9 cellular contexts compared by ENCODE assay signal in genomic region chr9:96137666-96138429, GRCh38.
DNase-seq lines count a peak whose midpoint lies in the region; ATAC-seq and TF ChIP-seq lines count a peak whose summit lies in the region.
"Had no signal": no experiment of that assay in that cellular context is flagged by ENCODE, and none has a peak within 500 bp of the region (broad histone marks: within the 10 kb centered on the region; RNA-seq: fewer than 3 reads in every experiment).

No MANE protein-coding gene starts in this region.

- peak overlapping the region; percentile 2 to 10 for H3K27ac ChIP-seq in breast epithelium
- H3K27ac ChIP-seq in upper lobe of right lung: peak overlapping the region; percentile 73
- no peak overlapping the region for H3K27ac ChIP-seq in CD8-positive, alpha-beta T cell (ENCODE audit: low read depth, low read length)

- POLR2A ChIA-PET in MCF 10A (lab: Yijun Ruan, JAX): no interaction called here
- POLR2A ChIA-PET in CD8-positive, alpha-beta T cell (lab: Charles Lee): no interaction called here

- DNase-seq in breast epithelium (ENCODE audit: low spot score in 2 of 2): no peak
- no peak for DNase-seq in MCF 10A (ENCODE audit: unreplicated experiment)
- peak; percentile 16 to 50 for DNase-seq in foreskin fibroblast
- no peak for DNase-seq in upper lobe of right lung
- no peak for DNase-seq in NCI-H1436 treated with DMSO at 0.1 percent for 48 hours (lab: John Stamatoyannopoulos, UW)
- no peak for DNase-seq in activated CD4-positive, alpha-beta T cell treated with anti-CD3 and anti-CD28 coated beads, Interleukin-2, amount 50 U/mL, for 48 hours
- no peak for DNase-seq in CD8-positive, alpha-beta T cell
- DNase-seq: DND-41 had no signal

- no peak for TF ChIP-seq POLR2A in breast epithelium (IDR thresholded peaks at IDR 0.05)

- H3K27ac Mint-ChIP-seq in MCF 10A (ENCODE audit: low read depth, unreplicated experiment): no peak overlapping the region
- no peak overlapping the region for H3K27ac Mint-ChIP-seq in CD8-positive, alpha-beta T cell

- intact Hi-C loops in breast epithelium (cut with DNase I; ENCODE audit: low total_unique reads): no loop called here
- intact Hi-C loops in MCF 10A (cut with micrococcal nuclease): no loop called here
- intact Hi-C loops in upper lobe of right lung (cut with DNase I): no loop called here
- intact Hi-C loops in CD8-positive, alpha-beta T cell (cut with DNase I, micrococcal nuclease): no loop called here

- H3K4me3 Mint-ChIP-seq in MCF 10A (ENCODE audit: unreplicated experiment): no peak overlapping the region
- no peak overlapping the region for H3K4me3 Mint-ChIP-seq in CD8-positive, alpha-beta T cell

- CTCF ChIA-PET in MCF 10A (lab: Yijun Ruan, JAX): interaction anchor here (0.5 kb wide), 1 partner anchor 1474 kb away, joined by 3 read pairs; no protein-coding TSS in a partner anchor
- CTCF ChIA-PET in CD8-positive, alpha-beta T cell (lab: Charles Lee): interaction anchor here (1.4 kb wide), 1 partner anchor 12 kb away, joined by 3 read pairs; no protein-coding TSS in a partner anchor

- no peaks in the 10 kb centered on the region for H3K9me3 Mint-ChIP-seq in MCF 10A (ENCODE audit: unreplicated experiment)
- H3K9me3 Mint-ChIP-seq in CD8-positive, alpha-beta T cell: peaks cover 8% of the 10 kb centered on the region

- no peaks in the 10 kb centered on the region for H3K36me3 Mint-ChIP-seq in MCF 10A (ENCODE audit: insufficient read depth, unreplicated experiment)
- H3K36me3 Mint-ChIP-seq in CD8-positive, alpha-beta T cell: no peaks in the 10 kb centered on the region

- BruUV-seq in MCF 10A (replicated peaks; lab: Mats Ljungman, UMichigan): no TSS peak

- H3K27me3 Mint-ChIP-seq in MCF 10A (ENCODE audit: insufficient read depth, unreplicated experiment): peaks cover 12% of the 10 kb centered on the region
- no peaks in the 10 kb centered on the region for H3K27me3 Mint-ChIP-seq in CD8-positive, alpha-beta T cell (ENCODE audit: low read depth)

- H3K36me3 ChIP-seq in breast epithelium (no peaks in the 10 kb centered on the region), upper lobe of right lung (no peaks in the 10 kb centered on the region)
- no peaks in the 10 kb centered on the region for H3K36me3 ChIP-seq in CD8-positive, alpha-beta T cell (ENCODE audit: insufficient read depth, low read length)

- TF ChIP-seq CTCF in breast epithelium (IDR thresholded peaks at IDR 0.05): no peak
- no peak for TF ChIP-seq CTCF in MCF 10A (IDR thresholded peaks at IDR 0.05; ENCODE audit: unreplicated experiment)
- no peak for TF ChIP-seq CTCF in foreskin fibroblast (IDR thresholded peaks at IDR 0.05; ENCODE audit: low read depth, low read length)
- no peak for TF ChIP-seq CTCF in upper lobe of right lung (IDR thresholded peaks at IDR 0.05)
- TF ChIP-seq CTCF in CD8-positive, alpha-beta T cell (IDR thresholded peaks at IDR 0.05): no peak

- H3K27me3 ChIP-seq in breast epithelium: no peaks in the 10 kb centered on the region
- no peaks in the 10 kb centered on the region for H3K27me3 ChIP-seq in upper lobe of right lung
- no peaks in the 10 kb centered on the region for H3K27me3 ChIP-seq in CD8-positive, alpha-beta T cell (ENCODE audit: insufficient read depth, low read length)

- H3K4me3 ChIP-seq in breast epithelium: peak overlapping the region in 1 of 3 donors; percentile 33
- peak overlapping the region; percentile 23 to 46 for H3K4me3 ChIP-seq in foreskin fibroblast (ENCODE audit: low read depth in 1 of 2, low read length in 2 of 2)
- H3K4me3 ChIP-seq in upper lobe of right lung: peak overlapping the region; percentile 23
- H3K4me3 ChIP-seq in CD8-positive, alpha-beta T cell (ENCODE audit: low read depth, low read length): no peak overlapping the region

- H3K4me1 Mint-ChIP-seq in MCF 10A (ENCODE audit: insufficient read depth, unreplicated experiment): peaks cover 22% of the 10 kb centered on the region
- peaks cover 3% of the 10 kb centered on the region for H3K4me1 Mint-ChIP-seq in CD8-positive, alpha-beta T cell (ENCODE audit: low read depth)

- ATAC-seq in HG03520 (IDR thresholded peaks at IDR 0.05; ENCODE audit: unreplicated experiment) (peak; percentile 31), upper lobe of right lung (peak; percentile 26)
- no peak for ATAC-seq in CD8-positive, alpha-beta T cell

- H3K9me3 ChIP-seq in breast epithelium: no peaks in the 10 kb centered on the region
- no peaks in the 10 kb centered on the region for H3K9me3 ChIP-seq in upper lobe of right lung
- H3K9me3 ChIP-seq in CD8-positive, alpha-beta T cell (ENCODE audit: low read length): no peaks in the 10 kb centered on the region

- H3K4me1 ChIP-seq in breast epithelium: no peaks in the 10 kb centered on the region
- peaks cover 20% of the 10 kb centered on the region for H3K4me1 ChIP-seq in upper lobe of right lung
- H3K4me1 ChIP-seq in CD8-positive, alpha-beta T cell (ENCODE audit: insufficient read depth, low read length): no peaks in the 10 kb centered on the region

Comparison
In these comparisons a context has a peak if more than half of its experiments do, and no peak if none do; other contexts are left out.
1. DNase-seq: peak in foreskin fibroblast (2 of 2); none in breast epithelium (0 of 2), MCF 10A (single experiment), upper lobe of right lung (single experiment), NCI-H1436 treated with DMSO at 0.1 percent for 48 hours (single experiment), activated CD4-positive, alpha-beta T cell treated with anti-CD3 and anti-CD28 coated beads, Interleukin-2, amount 50 U/mL, for 48 hours (0 of 2) and CD8-positive, alpha-beta T cell (0 of 7).